In the genomic region with DNA sequence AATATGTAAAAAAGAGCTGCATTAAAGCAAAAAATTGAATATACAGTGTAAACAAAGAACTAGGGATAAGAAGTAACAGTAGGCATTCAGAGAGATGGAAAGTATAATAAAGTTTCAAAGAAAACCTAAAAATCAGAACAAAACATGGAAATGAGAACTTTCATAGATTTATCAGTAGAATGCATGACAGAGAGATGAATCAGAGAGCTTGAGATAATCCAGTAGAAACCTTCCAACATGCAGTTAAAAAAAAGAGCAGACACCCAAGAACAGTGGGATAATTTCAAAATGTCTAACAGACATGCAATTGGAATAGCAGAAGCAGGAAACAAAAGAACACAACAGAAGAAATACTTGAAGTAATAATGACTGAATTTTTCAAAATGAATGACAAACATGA, we compare ENCODE assay signal across 26 cellular contexts.
"Had no signal": no experiment of that assay in that cellular context is flagged by ENCODE, and none has a peak within 500 bp of the region (broad histone marks: within the 10 kb centered on the region; RNA-seq: fewer than 3 reads in every experiment).

No MANE protein-coding gene starts in this region.

- H2AFZ ChIP-seq: hepatocyte, neural progenitor cell had no signal

- H3K4me3 ChIP-seq: coronary artery, gastroesophageal sphincter, heart left ventricle, hepatocyte, left lung, neural progenitor cell, prostate gland, right atrium auricular region, testis, tibial artery had no signal

- H3K9me3 Mint-ChIP-seq: nephron, neural progenitor cell, type B pancreatic cell had no signal

- H3K27ac Mint-ChIP-seq: effector memory CD8-positive, alpha-beta T cell; naive thymus-derived CD4-positive, alpha-beta T cell; nephron; neural progenitor cell; stimulated activated effector memory CD8-positive, alpha-beta T cell treated with anti-CD3 and anti-CD28 coated beads, Interleukin-12 subunit alpha, Interleukin-12 subunit beta, amount 100 ng/mL, for 72 hours; type B pancreatic cell had no signal

- DNase-seq: effector memory CD8-positive, alpha-beta T cell; heart left ventricle; kidney; left cardiac atrium; left lung; mesendoderm; midbrain; naive thymus-derived CD4-positive, alpha-beta T cell; nucleus accumbens; stimulated activated CD4-positive, alpha-beta T cell treated with anti-CD3 and anti-CD28 coated beads, Interleukin-2, amount 100 ng/mL, for 24 hours; stimulated activated CD4-positive, alpha-beta T cell treated with anti-CD3 and anti-CD28 coated beads, Interleukin-4, amount 100 ng/mL, for 24 hours; stimulated activated naive CD8-positive, alpha-beta T cell treated with anti-CD3 and anti-CD28 coated beads, Interleukin-15, Interleukin-2, amounts not matched to agents 100 U/mL and 50 U/mL, for 24 hours; substantia nigra; testis; tibial artery had no signal

- ATAC-seq: effector memory CD8-positive, alpha-beta T cell; foreskin keratinocyte; gastroesophageal sphincter; heart left ventricle; left cardiac atrium; left lung; naive thymus-derived CD4-positive, alpha-beta T cell; sciatic nerve; stimulated activated effector memory CD8-positive, alpha-beta T cell treated with anti-CD3 and anti-CD28 coated beads, Interleukin-12 subunit alpha, Interleukin-12 subunit beta, amount 100 ng/mL, for 72 hours; stimulated activated naive CD8-positive, alpha-beta T cell treated with anti-CD3 and anti-CD28 coated beads, Interleukin-15, Interleukin-2, amounts not matched to agents 100 U/mL and 50 U/mL, for 24 hours had no signal

- H3K27me3 ChIP-seq: foreskin keratinocyte, gastroesophageal sphincter, heart left ventricle, hepatocyte, left lung, neural progenitor cell, right atrium auricular region, testis, tibial artery had no signal

- H3K36me3 ChIP-seq: gastroesophageal sphincter, heart left ventricle, left lung, neural progenitor cell, prostate gland, right atrium auricular region, tibial artery had no signal

- H3K9me3 ChIP-seq: gastroesophageal sphincter, heart left ventricle, left lung, prostate gland, right atrium auricular region, testis, tibial artery had no signal

- H3K4me1 ChIP-seq: foreskin keratinocyte, gastroesophageal sphincter, heart left ventricle, left lung, neural progenitor cell, prostate gland, right atrium auricular region, testis, tibial artery had no signal

- FAIRE-seq: kidney had no signal

- H3K36me3 Mint-ChIP-seq: naive thymus-derived CD4-positive, alpha-beta T cell; neural progenitor cell; stimulated activated effector memory CD8-positive, alpha-beta T cell treated with anti-CD3 and anti-CD28 coated beads, Interleukin-12 subunit alpha, Interleukin-12 subunit beta, amount 100 ng/mL, for 72 hours; type B pancreatic cell had no signal
